ENCODE assay signal across 18 cellular contexts in genomic region chr1:39733161-39733560, GRCh38. TPM values are rescaled to one million over a fixed set of nuclear protein-coding genes. Genes with fewer than 3 reads are reported as not detected.
DNase-seq lines count a peak whose midpoint lies in the region; ATAC-seq, FAIRE-seq and TF ChIP-seq lines count a peak whose summit lies in the region.
"Had no signal": no experiment of that assay in that cellular context is flagged by ENCODE, and none has a peak within 500 bp of the region (broad histone marks: within the 10 kb centered on the region; RNA-seq: fewer than 3 reads in every experiment).

No MANE protein-coding gene starts in this region.

- peak overlapping the region; percentile 48 for H3K27ac Mint-ChIP-seq in activated T-helper 1 cell treated with anti-CD3 and anti-CD28 coated beads, Interleukin-12 subunit alpha, Interleukin-12 subunit beta, Interleukin-2, Interleukin-4 antibody, amounts not matched to agents 30 ng/mL and 10 ng/mL and 1 ng/mL, durations not matched to agents 14 hours and 24 hours and 36 hours
- H3K27ac Mint-ChIP-seq in CD14-positive monocyte = no peak overlapping the region

- intact Hi-C loops in activated T-helper 1 cell treated with anti-CD3 and anti-CD28 coated beads, Interleukin-12 subunit alpha, Interleukin-12 subunit beta, Interleukin-2, Interleukin-4 antibody, amounts not matched to agents 30 ng/mL and 10 ng/mL and 1 ng/mL, durations not matched to agents 14 hours and 24 hours and 36 hours (cut with micrococcal nuclease) = no loop called here
- intact Hi-C loops in CD14-positive monocyte (cut with micrococcal nuclease) = loop anchor here in 1 of 2 donors (10.0 kb wide), 1 partner anchor 52 kb away; the partner anchor contains the start of gene BMP8B

- TF ChIP-seq CTCF in CD14-positive monocyte (IDR thresholded peaks at IDR 0.05) = no peak

- DNase-seq in activated CD8-positive, alpha-beta memory T cell treated with anti-CD3 and anti-CD28 coated beads for 24 hours = peak; percentile 33
- no peak for DNase-seq in activated CD8-positive, alpha-beta memory T cell treated with anti-CD3 and anti-CD28 coated beads, Interleukin-2, amount 50 U/mL, for 48 hours
- DNase-seq in activated T-helper 1 cell treated with anti-CD3 and anti-CD28 coated beads, Interleukin-12 subunit alpha, Interleukin-12 subunit beta, Interleukin-2, Interleukin-4 antibody, amounts not matched to agents 30 ng/mL and 10 ng/mL and 1 ng/mL, durations not matched to agents 14 hours and 24 hours and 36 hours (ENCODE audit: low spot score) = no peak
- DNase-seq in superior temporal gyrus (ENCODE audit: extremely low spot score) (peak; percentile 52), CD14-positive monocyte (ENCODE audit: low spot score) (no peak)
- DNase-seq: activated T-cell treated with anti-CD3 and anti-CD28 coated beads, Interleukin-2, amount 50 U/mL, for 48 hours; colonic mucosa; GF-D8; lower lobe of right lung; NCI-H526; stimulated activated naive CD4-positive, alpha-beta T cell treated with Interleukin-2 at 50 U/mL for 16 hours had no signal

- peaks cover 9% of the 10 kb centered on the region for H3K27me3 Mint-ChIP-seq in activated T-helper 1 cell treated with anti-CD3 and anti-CD28 coated beads, Interleukin-12 subunit alpha, Interleukin-12 subunit beta, Interleukin-2, Interleukin-4 antibody, amounts not matched to agents 30 ng/mL and 10 ng/mL and 1 ng/mL, durations not matched to agents 14 hours and 24 hours and 36 hours (ENCODE audit: insufficient read depth)
- H3K27me3 Mint-ChIP-seq in CD14-positive monocyte (ENCODE audit: low read depth in 3 of 3) = peaks cover 42 to 67% (median 48%) of the 10 kb centered on the region in 3 donors

- ATAC-seq in GM21528 (IDR thresholded peaks at IDR 0.05; ENCODE audit: low FRiP score, unreplicated experiment) = no peak
- ATAC-seq in HG03439 (IDR thresholded peaks at IDR 0.05; ENCODE audit: unreplicated experiment) = no peak
- ATAC-seq: lower lobe of right lung had no signal

- FAIRE-seq in islet of Langerhans (lab: Jason Lieb, UNC) = peak; percentile 66
- FAIRE-seq: GM18507 had no signal

- peaks cover 5% of the 10 kb centered on the region for H3K36me3 Mint-ChIP-seq in activated T-helper 1 cell treated with anti-CD3 and anti-CD28 coated beads, Interleukin-12 subunit alpha, Interleukin-12 subunit beta, Interleukin-2, Interleukin-4 antibody, amounts not matched to agents 30 ng/mL and 10 ng/mL and 1 ng/mL, durations not matched to agents 14 hours and 24 hours and 36 hours (ENCODE audit: low read depth)
- peaks cover 0 to 2% of the 10 kb centered on the region in 2 donors for H3K36me3 Mint-ChIP-seq in CD14-positive monocyte
- H3K36me3 Mint-ChIP-seq: IgD-negative memory B cell had no signal

- H3K9me3 Mint-ChIP-seq in activated T-helper 1 cell treated with anti-CD3 and anti-CD28 coated beads, Interleukin-12 subunit alpha, Interleukin-12 subunit beta, Interleukin-2, Interleukin-4 antibody, amounts not matched to agents 30 ng/mL and 10 ng/mL and 1 ng/mL, durations not matched to agents 14 hours and 24 hours and 36 hours = peaks cover 6% of the 10 kb centered on the region
- peaks cover 2 to 7% (median 4%) of the 10 kb centered on the region in 7 donors for H3K9me3 Mint-ChIP-seq in CD14-positive monocyte
- H3K9me3 Mint-ChIP-seq: neural crest cell had no signal

- no peak overlapping the region for H3K4me3 Mint-ChIP-seq in activated T-helper 1 cell treated with anti-CD3 and anti-CD28 coated beads, Interleukin-12 subunit alpha, Interleukin-12 subunit beta, Interleukin-2, Interleukin-4 antibody, amounts not matched to agents 30 ng/mL and 10 ng/mL and 1 ng/mL, durations not matched to agents 14 hours and 24 hours and 36 hours
- H3K4me3 Mint-ChIP-seq in CD14-positive monocyte = peak overlapping the region in 1 of 2 donors; percentile 20
- H3K4me3 Mint-ChIP-seq: IgD-negative memory B cell, neural crest cell had no signal

- peaks cover 45% of the 10 kb centered on the region for H3K4me1 Mint-ChIP-seq in activated T-helper 1 cell treated with anti-CD3 and anti-CD28 coated beads, Interleukin-12 subunit alpha, Interleukin-12 subunit beta, Interleukin-2, Interleukin-4 antibody, amounts not matched to agents 30 ng/mL and 10 ng/mL and 1 ng/mL, durations not matched to agents 14 hours and 24 hours and 36 hours (ENCODE audit: low read depth)
- H3K4me1 Mint-ChIP-seq in CD14-positive monocyte = peaks cover 7% of the 10 kb centered on the region
- H3K4me1 Mint-ChIP-seq: neural crest cell had no signal

RNA-seq across cellular contexts. Expression of gene PPIE, which starts 5.5 kb away (rescaled TPM):
- 68.1 and 75.0 TPM in 2 replicates for total RNA-seq in activated T-helper 1 cell treated with anti-CD3 and anti-CD28 coated beads, Interleukin-12 subunit alpha, Interleukin-12 subunit beta, Interleukin-2, Interleukin-4 antibody, amounts not matched to agents 30 ng/mL and 10 ng/mL and 1 ng/mL, durations not matched to agents 14 hours and 24 hours and 36 hours
- 10 to 100 TPM; 48.9 to 55.9 TPM for polyA plus RNA-seq in CD14-positive monocyte

RNA-seq across cellular contexts. Expression of gene OXCT2, which starts 38.0 kb away (rescaled TPM):
- 1.6 and 1.7 TPM in 2 replicates for total RNA-seq in activated T-helper 1 cell treated with anti-CD3 and anti-CD28 coated beads, Interleukin-12 subunit alpha, Interleukin-12 subunit beta, Interleukin-2, Interleukin-4 antibody, amounts not matched to agents 30 ng/mL and 10 ng/mL and 1 ng/mL, durations not matched to agents 14 hours and 24 hours and 36 hours
- polyA plus RNA-seq in CD14-positive monocyte = under 1 TPM; 0.16 to 0.38 TPM
- total RNA-seq: T-helper 1 cell treated with Interleukin-12 subunit alpha and Interleukin-12 subunit beta and Interleukin-4 antibody, amounts not matched to agents 30 ng/mL and 1 ng/mL, for 36 hours had no signal

RNA-seq across cellular contexts. Expression of gene HPCAL4, which starts 41.9 kb away (rescaled TPM):
- total RNA-seq in activated T-helper 1 cell treated with anti-CD3 and anti-CD28 coated beads, Interleukin-12 subunit alpha, Interleukin-12 subunit beta, Interleukin-2, Interleukin-4 antibody, amounts not matched to agents 30 ng/mL and 10 ng/mL and 1 ng/mL, durations not matched to agents 14 hours and 24 hours and 36 hours = 0.69 and 0.75 TPM in 2 replicates
- under 1 TPM in 1 of 2 donors, not detected in 1; 0.03 TPM for polyA plus RNA-seq in CD14-positive monocyte

RNA-seq across cellular contexts. Expression of gene BMP8B, which starts 55.5 kb away (rescaled TPM):
- total RNA-seq in activated T-helper 1 cell treated with anti-CD3 and anti-CD28 coated beads, Interleukin-12 subunit alpha, Interleukin-12 subunit beta, Interleukin-2, Interleukin-4 antibody, amounts not matched to agents 30 ng/mL and 10 ng/mL and 1 ng/mL, durations not matched to agents 14 hours and 24 hours and 36 hours = 0.31 and 0.42 TPM in 2 replicates
- under 1 TPM; 0.14 to 0.24 TPM for polyA plus RNA-seq in CD14-positive monocyte

Comparison
In these comparisons a context has a peak if more than half of its experiments do, and no peak if none do; other contexts are left out.
1. DNase-seq: peak in activated CD8-positive, alpha-beta memory T cell treated with anti-CD3 and anti-CD28 coated beads for 24 hours (single experiment) and superior temporal gyrus (single experiment); none in activated CD8-positive, alpha-beta memory T cell treated with anti-CD3 and anti-CD28 coated beads, Interleukin-2, amount 50 U/mL, for 48 hours (single experiment), activated T-helper 1 cell treated with anti-CD3 and anti-CD28 coated beads, Interleukin-12 subunit alpha, Interleukin-12 subunit beta, Interleukin-2, Interleukin-4 antibody, amounts not matched to agents 30 ng/mL and 10 ng/mL and 1 ng/mL, durations not matched to agents 14 hours and 24 hours and 36 hours (single experiment) and CD14-positive monocyte (single experiment).